ENCODE assay signal across 16 cellular contexts in the genomic region with DNA sequence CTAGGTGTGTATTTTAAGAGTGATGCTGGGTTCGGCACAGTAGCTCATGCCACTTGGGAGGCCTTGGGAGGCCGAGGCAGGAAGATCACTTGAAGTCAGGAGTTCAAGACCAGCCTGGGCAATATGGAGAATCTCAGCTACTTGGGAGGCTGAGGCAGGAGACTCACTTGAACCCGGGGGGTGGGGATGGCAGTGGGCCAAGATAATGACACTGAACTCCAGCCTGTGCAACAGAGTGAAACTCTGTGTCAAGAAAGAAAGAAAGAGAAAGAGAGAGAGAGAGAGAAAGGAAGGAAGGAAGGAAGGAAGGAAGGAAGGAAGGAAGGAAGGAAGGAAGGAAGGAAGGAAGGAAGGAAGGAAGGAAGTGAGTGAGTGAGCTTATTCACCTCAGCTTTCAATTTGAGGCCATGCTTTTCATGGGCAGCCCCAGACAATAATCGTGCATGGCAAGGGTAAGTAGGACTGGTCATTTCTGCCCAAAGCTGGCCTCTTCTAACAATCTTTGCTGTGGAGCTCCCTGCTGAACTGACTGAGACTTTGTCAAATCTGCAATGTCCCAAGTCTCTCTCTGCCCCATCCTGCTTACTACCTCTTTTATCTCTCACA. TPM values are rescaled to one million over a fixed set of nuclear protein-coding genes. Genes with fewer than 3 reads are reported as not detected.
DNase-seq lines count a peak whose midpoint lies in the region; ATAC-seq, FAIRE-seq and TF ChIP-seq lines count a peak whose summit lies in the region.
"Had no signal": no experiment of that assay in that cellular context is flagged by ENCODE, and none has a peak within 500 bp of the region (broad histone marks: within the 10 kb centered on the region; RNA-seq: fewer than 3 reads in every experiment).

No MANE protein-coding gene starts in this region.

- no peaks in the 10 kb centered on the region for H3K27me3 ChIP-seq in KMS-11 (ENCODE audit: insufficient read depth, low read depth)
- no peaks in the 10 kb centered on the region for H3K27me3 ChIP-seq in endothelial cell of umbilical vein (ENCODE audit: control insufficient read depth in 2 of 2, insufficient read depth in 2 of 2, low read length in 2 of 2)
- H3K27me3 ChIP-seq in stomach, result no peaks in the 10 kb centered on the region
- H3K27me3 ChIP-seq: BE2C had no signal

- no peak overlapping the region for H3K27ac Mint-ChIP-seq in activated CD4-positive, alpha-beta T cell treated with anti-CD3 and anti-CD28 coated beads for 36 hours
- H3K27ac Mint-ChIP-seq: HFFc6 had no signal

- H3K79me2 ChIP-seq in KMS-11 (ENCODE audit: insufficient read depth, low read depth), result no peaks in the 10 kb centered on the region
- no peaks in the 10 kb centered on the region for H3K79me2 ChIP-seq in endothelial cell of umbilical vein (ENCODE audit: control insufficient read depth, insufficient read depth, low read length)

- intact Hi-C loops in activated CD4-positive, alpha-beta T cell treated with anti-CD3 and anti-CD28 coated beads for 36 hours (cut with DNase I, micrococcal nuclease), result no loop called here
- intact Hi-C loops in endothelial cell of umbilical vein (cut with micrococcal nuclease) (no loop called here), stomach (cut with DNase I; ENCODE audit: low total_unique reads) (loop anchor here (10.0 kb wide), 1 partner anchor 75 kb away; no protein-coding TSS in a partner anchor)

- H3K36me3 ChIP-seq in KMS-11 (ENCODE audit: insufficient read depth) (no peaks in the 10 kb centered on the region), endothelial cell of umbilical vein (ENCODE audit: control insufficient read depth in 2 of 2, extremely low read depth in 1 of 2, insufficient read depth in 2 of 2, low read length in 2 of 2) (no peaks in the 10 kb centered on the region), stomach (no peaks in the 10 kb centered on the region)
- H3K36me3 ChIP-seq: BE2C, HAP-1 had no signal

- no peak for TF ChIP-seq EP300 in stomach (IDR thresholded peaks at IDR 0.05)

- H3K36me3 Mint-ChIP-seq in activated CD4-positive, alpha-beta T cell treated with anti-CD3 and anti-CD28 coated beads for 36 hours (ENCODE audit: low read depth), result no peaks in the 10 kb centered on the region

- WGBS in stomach, 5 donors, result 84 to 92% (median 87%) methylated on average over 4 of the region's 4 CpGs

- H4K20me1 ChIP-seq in KMS-11 (ENCODE audit: insufficient read depth) (no peaks in the 10 kb centered on the region), endothelial cell of umbilical vein (replicated peaks; ENCODE audit: control insufficient read depth, extremely low read depth, insufficient read depth, low read length) (no peaks in the 10 kb centered on the region)

- peaks cover 20% of the 10 kb centered on the region for H3K4me1 Mint-ChIP-seq in activated CD4-positive, alpha-beta T cell treated with anti-CD3 and anti-CD28 coated beads for 36 hours

- DNase-seq in activated CD4-positive, alpha-beta T cell treated with anti-CD3 and anti-CD28 coated beads for 36 hours, result peak; percentile 15
- no peak for DNase-seq in activated CD4-positive, alpha-beta T cell treated with anti-CD3 and anti-CD28 coated beads for 4 hours
- no peak for DNase-seq in endothelial cell of umbilical vein (ENCODE audit: low read depth, low spot score)
- no peak for DNase-seq in stomach
- no peak for DNase-seq in T1000 (lab: John Stamatoyannopoulos, UW)
- no peak for DNase-seq in NCI-H82 (lab: John Stamatoyannopoulos, UW)
- DNase-seq: 8988T, ACHN, BE2C, HFFc6 had no signal

- POLR2A ChIA-PET in activated CD4-positive, alpha-beta T cell treated with anti-CD3 and anti-CD28 coated beads for 36 hours (lab: Charles Lee), result interaction anchor here (0.5 kb wide), 1 partner anchor 39 kb away, joined by 3 read pairs; no protein-coding TSS in a partner anchor
- POLR2A ChIA-PET in endothelial cell of umbilical vein (lab: Charles Lee), result no interaction called here

- H3K9me3 Mint-ChIP-seq in activated CD4-positive, alpha-beta T cell treated with anti-CD3 and anti-CD28 coated beads for 36 hours (ENCODE audit: low read depth), result no peaks in the 10 kb centered on the region
- H3K9me3 Mint-ChIP-seq: HFFc6 had no signal

- no peaks in the 10 kb centered on the region for H3K27me3 Mint-ChIP-seq in activated CD4-positive, alpha-beta T cell treated with anti-CD3 and anti-CD28 coated beads for 36 hours

- H2AFZ ChIP-seq in KMS-11 (ENCODE audit: low read depth), result 0 out of 2 replicates have a peak overlapping the region, but pooled peaks have one; percentile 1
- H2AFZ ChIP-seq in endothelial cell of umbilical vein (ENCODE audit: low read depth, low read length), result no peak overlapping the region

- H3K9me3 ChIP-seq in endothelial cell of umbilical vein (replicated peaks; ENCODE audit: control insufficient read depth, insufficient read depth, low read length) (no peaks in the 10 kb centered on the region), stomach (no peaks in the 10 kb centered on the region)
- H3K9me3 ChIP-seq: BE2C had no signal

- no peak for ATAC-seq in activated CD4-positive, alpha-beta T cell treated with anti-CD3 and anti-CD28 coated beads for 36 hours
- ATAC-seq: HepG2 had no signal

- FAIRE-seq in endothelial cell of umbilical vein (lab: Jason Lieb, UNC), result peak; percentile 54
- FAIRE-seq: GM19239, H1, HepG2, HTR-8/SVneo had no signal

- H3K4me2 ChIP-seq in KMS-11 (peak overlapping the region; percentile 5; the same call in 1 of the 2 replicates), endothelial cell of umbilical vein (ENCODE audit: insufficient read depth, low read length) (no peak overlapping the region)

- CTCF ChIA-PET in activated CD4-positive, alpha-beta T cell treated with anti-CD3 and anti-CD28 coated beads for 36 hours (lab: Charles Lee), result interaction anchor here (0.6 kb wide), 1 partner anchor 316 kb away, joined by 3 read pairs; no protein-coding TSS in a partner anchor
- CTCF ChIA-PET in endothelial cell of umbilical vein (lab: Charles Lee), result interaction anchor here (1.3 to 3.1 kb wide), 4 partner anchors 9 to 189 kb away, joined by 3 to 10 read pairs (median 4); no protein-coding TSS in a partner anchor

- H3K4me1 ChIP-seq in KMS-11 (ENCODE audit: low read depth, poor library complexity, severe bottlenecking), result peaks cover 69% of the 10 kb centered on the region
- no peaks in the 10 kb centered on the region for H3K4me1 ChIP-seq in endothelial cell of umbilical vein (ENCODE audit: control insufficient read depth, extremely low read depth, insufficient read depth, low read length)
- H3K4me1 ChIP-seq in stomach, result peaks cover 0 to under 1% (median 0%) of the 10 kb centered on the region in 4 donors
- H3K4me1 ChIP-seq: BE2C had no signal

- no peak overlapping the region for H3K9ac ChIP-seq in KMS-11
- no peak overlapping the region for H3K9ac ChIP-seq in endothelial cell of umbilical vein (replicated peaks; ENCODE audit: extremely low read depth, insufficient read depth, low read length)

- H3K9me1 ChIP-seq in endothelial cell of umbilical vein (replicated peaks; ENCODE audit: control insufficient read depth, extremely low read depth, insufficient read depth, low read length), result no peaks in the 10 kb centered on the region

- H3K4me3 ChIP-seq in KMS-11 (IDR thresholded peaks at IDR 0.05; ENCODE audit: insufficient read depth, low read depth, low read length) (no peak overlapping the region), endothelial cell of umbilical vein (replicated peaks in 1 of 3; ENCODE audit: insufficient read depth in 1 of 3, low read depth in 1 of 3, low read length in 3 of 3) (no peak overlapping the region), stomach (no peak overlapping the region)
- H3K4me3 ChIP-seq: HAP-1 had no signal

- peak overlapping the region; percentile 7; the same call in 1 of the 2 replicates for H3K27ac ChIP-seq in KMS-11
- H3K27ac ChIP-seq in endothelial cell of umbilical vein (ENCODE audit: insufficient read depth, low read depth, low read length), result no peak overlapping the region
- no peak overlapping the region for H3K27ac ChIP-seq in stomach

- TF ChIP-seq POLR2A in endothelial cell of umbilical vein (IDR thresholded peaks at IDR 0.05; ENCODE audit: low read depth, low read length) (no peak), stomach (IDR thresholded peaks at IDR 0.05) (no peak)

- no peak overlapping the region for H3K4me3 Mint-ChIP-seq in activated CD4-positive, alpha-beta T cell treated with anti-CD3 and anti-CD28 coated beads for 36 hours
- H3K4me3 Mint-ChIP-seq: HFFc6 had no signal

- dilution Hi-C loops in endothelial cell of umbilical vein (cut with MboI; ENCODE audit: extremely low pct_ligation_motif_present, low sequenced_read_pairs), result no loop called here

- BruUV-seq in endothelial cell of umbilical vein (replicated peaks; lab: Mats Ljungman, UMichigan), result no TSS peak

- TF ChIP-seq CTCF in KMS-11 (conservative IDR thresholded peaks at IDR 0.05; ENCODE audit: low read depth, low read length) (no peak), endothelial cell of umbilical vein (IDR thresholded peaks at IDR 0.05; ENCODE audit: extremely low read depth in 1 of 2, insufficient read depth in 1 of 2, low read depth in 1 of 2, low read length in 2 of 2) (no peak), stomach (IDR thresholded peaks at IDR 0.05) (no peak)

TF ChIP-seq in endothelial cell of umbilical vein, 7 proteins besides CTCF, POLR2A, EP300 and RAD21 (continues in another document):
- TF ChIP-seq MYC (IDR thresholded peaks at IDR 0.05; ENCODE audit: low read depth, low read length) (no peak), POLR2AphosphoS5 (IDR thresholded peaks at IDR 0.05; ENCODE audit: insufficient read depth, low read depth, low read length) (no peak), FOS (IDR thresholded peaks at IDR 0.05; ENCODE audit: borderline replicate concordance, insufficient read depth, low read length) (no peak), JUN (IDR thresholded peaks at IDR 0.05; ENCODE audit: borderline replicate concordance, insufficient read depth, insufficient read length, low read depth) (no peak), MAX (IDR thresholded peaks at IDR 0.05; ENCODE audit: insufficient read depth, insufficient read length) (no peak)

RNA-seq across cellular contexts. Expression of gene ELF2, which starts 42.5 kb away (rescaled TPM):
- 10 to 100 TPM; 26.2 to 33.4 TPM for total RNA-seq in activated CD4-positive, alpha-beta T cell treated with anti-CD3 and anti-CD28 coated beads for 36 hours
- total RNA-seq in endothelial cell of umbilical vein (35.1 and 36.1 TPM in 2 replicates), stomach (100 to 1,000 TPM in 1 of 5 donors, 10 to 100 TPM in 4; 30.1 to 115 (median 64.8) TPM)
- polyA plus RNA-seq in endothelial cell of umbilical vein (15.1 and 16.4 TPM in 2 replicates), stomach (10 to 100 TPM; 10.6 to 24.3 (median 12.2) TPM)
- 19.9 and 22.2 TPM in 2 replicates for polyA plus RNA-seq in endothelial cell of umbilical vein (2011; cell fraction: cytosol; rRNA removed)
- polyA plus RNA-seq in endothelial cell of umbilical vein (2011; cell fraction: nucleus; rRNA removed), result 35.3 and 36.0 TPM in 2 replicates
- 18.5 and 21.3 TPM in 2 replicates for polyA plus RNA-seq in endothelial cell of umbilical vein (2012)
- polyA minus RNA-seq in endothelial cell of umbilical vein, result 40.9 and 43.3 TPM in 2 replicates
- 30.8 TPM for polyA minus RNA-seq in endothelial cell of umbilical vein (2011; cell fraction: cytosol; rRNA and poly(A)+ RNA removed)
- 46.9 and 62.0 TPM in 2 replicates for polyA minus RNA-seq in endothelial cell of umbilical vein (2011; cell fraction: nucleus; rRNA and poly(A)+ RNA removed)
